Comparison of ENCODE assay signal across 22 cellular contexts in genomic region chr7:20358762-20359282, GRCh38. TPM values are rescaled to one million over a fixed set of nuclear protein-coding genes. Genes with fewer than 3 reads are reported as not detected.
"Had no signal": no experiment of that assay in that cellular context is flagged by ENCODE, and none has a peak within 500 bp of the region (broad histone marks: within the 10 kb centered on the region; RNA-seq: fewer than 3 reads in every experiment).

No MANE protein-coding gene starts in this region.

- H3K27me3 Mint-ChIP-seq: type B pancreatic cell had no signal

- H3K36me3 ChIP-seq: left ventricle myocardium inferior, lower lobe of right lung, neutrophil, right lobe of liver, suprapubic skin, thyroid gland had no signal

- H3K4me1 ChIP-seq: left ventricle myocardium inferior, lower lobe of right lung, psoas muscle, right lobe of liver, thyroid gland had no signal

- H3K36me3 Mint-ChIP-seq: immature natural killer cell; natural killer cell treated with Interleukin-12 subunit alpha and Interleukin-12 subunit beta and Interleukin-15 and Interleukin-18, amount 100 ng/mL, for 72 hours; stimulated activated effector memory CD8-positive, alpha-beta T cell treated with anti-CD3 and anti-CD28 coated beads, Interleukin-12 subunit alpha, Interleukin-12 subunit beta, amount 100 ng/mL, for 72 hours had no signal

- DNase-seq: cortex of kidney; dorsolateral prefrontal cortex; effector CD8-positive, alpha-beta T cell; immature natural killer cell; kidney; left cardiac atrium; left ventricle myocardium inferior; lower lobe of right lung; mesenchymal stem cell; midbrain; psoas muscle; retina; right lobe of liver; stimulated activated CD4-positive, alpha-beta T cell treated with anti-CD3 and anti-CD28 coated beads, Interleukin-4, amount 100 ng/mL, for 1 hour; stimulated activated CD8-positive, alpha-beta memory T cell treated with anti-CD3 and anti-CD28 coated beads, Interleukin-4, amount 100 ng/mL, for 48 hours; stimulated activated naive CD8-positive, alpha-beta T cell treated with anti-CD3 and anti-CD28 coated beads, Interleukin-15, Interleukin-2, amounts not matched to agents 100 U/mL and 50 U/mL, for 24 hours; thyroid gland had no signal

- H3K4me3 Mint-ChIP-seq: immature natural killer cell; natural killer cell treated with Interleukin-12 subunit alpha and Interleukin-12 subunit beta and Interleukin-15 and Interleukin-18, amount 100 ng/mL, for 72 hours; stimulated activated effector memory CD8-positive, alpha-beta T cell treated with anti-CD3 and anti-CD28 coated beads, Interleukin-12 subunit alpha, Interleukin-12 subunit beta, amount 100 ng/mL, for 72 hours; type B pancreatic cell had no signal

- ATAC-seq: natural killer cell treated with Interleukin-12 subunit alpha and Interleukin-12 subunit beta and Interleukin-15 and Interleukin-18, amount 100 ng/mL, for 72 hours; psoas muscle; right lobe of liver; stimulated activated effector memory CD8-positive, alpha-beta T cell treated with anti-CD3 and anti-CD28 coated beads, Interleukin-12 subunit alpha, Interleukin-12 subunit beta, amount 100 ng/mL, for 72 hours; stimulated activated naive CD8-positive, alpha-beta T cell treated with anti-CD3 and anti-CD28 coated beads, Interleukin-15, Interleukin-2, amounts not matched to agents 100 U/mL and 50 U/mL, for 24 hours had no signal

- H3K27me3 ChIP-seq: dorsolateral prefrontal cortex, neutrophil, right lobe of liver, suprapubic skin, thyroid gland had no signal

- H3K27ac Mint-ChIP-seq: immature natural killer cell; natural killer cell treated with Interleukin-12 subunit alpha and Interleukin-12 subunit beta and Interleukin-15 and Interleukin-18, amount 100 ng/mL, for 72 hours; stimulated activated effector memory CD8-positive, alpha-beta T cell treated with anti-CD3 and anti-CD28 coated beads, Interleukin-12 subunit alpha, Interleukin-12 subunit beta, amount 100 ng/mL, for 72 hours had no signal

- H3K9me3 Mint-ChIP-seq: stimulated activated effector memory CD8-positive, alpha-beta T cell treated with anti-CD3 and anti-CD28 coated beads, Interleukin-12 subunit alpha, Interleukin-12 subunit beta, amount 100 ng/mL, for 72 hours had no signal

- H3K4me3 ChIP-seq: dorsolateral prefrontal cortex, left ventricle myocardium inferior, lower lobe of right lung, psoas muscle, right lobe of liver, suprapubic skin, thyroid gland had no signal

- H3K4me1 Mint-ChIP-seq: immature natural killer cell; stimulated activated effector memory CD8-positive, alpha-beta T cell treated with anti-CD3 and anti-CD28 coated beads, Interleukin-12 subunit alpha, Interleukin-12 subunit beta, amount 100 ng/mL, for 72 hours had no signal

- H3K27ac ChIP-seq: dorsolateral prefrontal cortex, left ventricle myocardium inferior, lower lobe of right lung, neutrophil, psoas muscle, right lobe of liver, suprapubic skin, thyroid gland had no signal

- H3K9me3 ChIP-seq: left ventricle myocardium inferior, lower lobe of right lung, neutrophil, psoas muscle, right lobe of liver, suprapubic skin, thyroid gland had no signal

RNA-seq across cellular contexts. Expression of gene ITGB8, which starts 28.1 kb away (rescaled TPM):
- polyA plus RNA-seq: immature natural killer cell had no signal
